12 cellular contexts compared by ENCODE assay signal in genomic region chr5:86997501-86997900, GRCh38.
"Had no signal": no experiment of that assay in that cellular context is flagged by ENCODE, and none has a peak within 500 bp of the region (broad histone marks: within the 10 kb centered on the region; RNA-seq: fewer than 3 reads in every experiment).

No MANE protein-coding gene starts in this region.

- H3K36me3 ChIP-seq: right lobe of liver, spleen, upper lobe of right lung had no signal

- H3K27me3 ChIP-seq: right lobe of liver, spleen, upper lobe of right lung had no signal

- H3K4me3 ChIP-seq: psoas muscle, right lobe of liver, spleen, upper lobe of right lung had no signal

- DNase-seq: activated CD4-positive, alpha-beta memory T cell treated with anti-CD3 and anti-CD28 coated beads, Interleukin-2, amount 10 ng/mL, durations not matched to agents 7 days and 5 days; activated CD4-positive, alpha-beta T cell treated with anti-CD3 and anti-CD28 coated beads for 4 hours; activated effector memory CD4-positive, alpha-beta T cell treated with anti-CD3 and anti-CD28 coated beads, Interleukin-2, amount 50 U/mL, for 16 hours; activated T-cell treated with anti-CD3 and anti-CD28 coated beads, Interleukin-2, amount 50 U/mL, for 4 hours; erythroblast; psoas muscle; right lobe of liver; spleen; stimulated activated naive CD8-positive, alpha-beta T cell treated with anti-CD3 and anti-CD28 coated beads, Interleukin-15, amount 100 ng/mL, for 72 hours; T-helper 2 cell; upper lobe of right lung had no signal

- H3K27ac ChIP-seq: psoas muscle, right lobe of liver, spleen, upper lobe of right lung had no signal

- ATAC-seq: activated T-cell treated with anti-CD3 and anti-CD28 coated beads, Interleukin-2, amount 50 U/mL, for 4 hours; psoas muscle; stimulated activated naive CD8-positive, alpha-beta T cell treated with anti-CD3 and anti-CD28 coated beads, Interleukin-15, amount 100 ng/mL, for 72 hours; upper lobe of right lung; WTC11 had no signal

- H3K9me3 ChIP-seq: psoas muscle, right lobe of liver, spleen, upper lobe of right lung had no signal

- H3K4me1 ChIP-seq: psoas muscle, right lobe of liver, spleen, upper lobe of right lung had no signal
